Comparison of ENCODE assay signal across 1 cellular context in genomic region chr9:128005938-128006337, GRCh38.
A peak's percentile ranks its signal among the peaks of the same experiment; 100 is the strongest.
TF ChIP-seq lines count a peak whose summit lies in the region.

No MANE protein-coding gene starts in this region.

TF ChIP-seq in HepG2, 621 proteins besides CTCF, POLR2A, EP300 and RAD21 (continued from another document and continues in another):
- TF ChIP-seq ZNF704 (CRISPR knock-in tag; IDR thresholded peaks at IDR 0.05; ENCODE audit: borderline replicate concordance), result no peak
- TF ChIP-seq NFKBIZ (CRISPR knock-in tag; IDR thresholded peaks at IDR 0.05), result 0 out of 2 replicates have a peak, but pooled peaks have one; percentile 26
- TF ChIP-seq FOXJ3 (CRISPR knock-in tag; IDR thresholded peaks at IDR 0.05; ENCODE audit: borderline replicate concordance), result no peak
- TF ChIP-seq HOXA7 (CRISPR knock-in tag; IDR thresholded peaks at IDR 0.05), result no peak
- TF ChIP-seq BHLHE40 (IDR thresholded peaks at IDR 0.05; ENCODE audit: low read length), result no peak
- no peak for TF ChIP-seq GABPA (IDR thresholded peaks at IDR 0.05; ENCODE audit: low read depth, low read length)
- TF ChIP-seq GABPA (CRISPR knock-in tag; IDR thresholded peaks at IDR 0.05; ENCODE audit: low read depth), result peak; percentile 27; the same call in 1 of the 2 replicates
- TF ChIP-seq MLXIP (CRISPR knock-in tag; IDR thresholded peaks at IDR 0.05; ENCODE audit: borderline replicate concordance), result no peak
- no peak for TF ChIP-seq ZFP1 (CRISPR knock-in tag; IDR thresholded peaks at IDR 0.05)
- no peak for TF ChIP-seq ASH2L (IDR thresholded peaks at IDR 0.05; ENCODE audit: insufficient read length, low read depth, low read length)
- TF ChIP-seq ZMYM4 (CRISPR knock-in tag; IDR thresholded peaks at IDR 0.05), result no peak
- TF ChIP-seq ZNF552 (CRISPR knock-in tag; IDR thresholded peaks at IDR 0.05; ENCODE audit: borderline replicate concordance), result no peak
- peak; percentile 65; the same call in 1 of the 2 replicates for TF ChIP-seq SALL1 (CRISPR knock-in tag; IDR thresholded peaks at IDR 0.05)
- TF ChIP-seq HOXA9 (CRISPR knock-in tag; IDR thresholded peaks at IDR 0.05; ENCODE audit: borderline replicate concordance), result no peak
- peak; percentile 49; the same call in 1 of the 2 replicates for TF ChIP-seq FOXO1 (CRISPR knock-in tag; IDR thresholded peaks at IDR 0.05)
- no peak for TF ChIP-seq ZEB1 (IDR thresholded peaks at IDR 0.05; ENCODE audit: insufficient replicate concordance, low read depth)
- TF ChIP-seq HOXA3 (CRISPR knock-in tag; IDR thresholded peaks at IDR 0.05), result no peak
- TF ChIP-seq SATB2 (CRISPR knock-in tag; IDR thresholded peaks at IDR 0.05), result 0 out of 2 replicates have a peak, but pooled peaks have one; percentile 0
- TF ChIP-seq MATR3 (CRISPR knock-in tag; IDR thresholded peaks at IDR 0.05), result no peak
- TF ChIP-seq SP5 (CRISPR knock-in tag; IDR thresholded peaks at IDR 0.05; ENCODE audit: borderline replicate concordance, low read depth), result 0 out of 2 replicates have a peak, but pooled peaks have one; percentile 22
- no peak for TF ChIP-seq JARID2 (CRISPR knock-in tag; IDR thresholded peaks at IDR 0.05; ENCODE audit: insufficient replicate concordance)
- no peak for TF ChIP-seq SIN3B (IDR thresholded peaks at IDR 0.05; ENCODE audit: low read length)
- TF ChIP-seq ETV6 (CRISPR knock-in tag; conservative IDR thresholded peaks at IDR 0.05), result no peak
- no peak for TF ChIP-seq MAFK (conservative IDR thresholded peaks at IDR 0.05 in 1 of 2, IDR thresholded peaks at IDR 0.05 in 1 of 2; ENCODE audit: low read length in 2 of 2)
- TF ChIP-seq KMT2A (CRISPR knock-in tag; IDR thresholded peaks at IDR 0.05), result no peak
- TF ChIP-seq ATM (IDR thresholded peaks at IDR 0.05; ENCODE audit: borderline replicate concordance), result no peak
- TF ChIP-seq, protein P1, sequence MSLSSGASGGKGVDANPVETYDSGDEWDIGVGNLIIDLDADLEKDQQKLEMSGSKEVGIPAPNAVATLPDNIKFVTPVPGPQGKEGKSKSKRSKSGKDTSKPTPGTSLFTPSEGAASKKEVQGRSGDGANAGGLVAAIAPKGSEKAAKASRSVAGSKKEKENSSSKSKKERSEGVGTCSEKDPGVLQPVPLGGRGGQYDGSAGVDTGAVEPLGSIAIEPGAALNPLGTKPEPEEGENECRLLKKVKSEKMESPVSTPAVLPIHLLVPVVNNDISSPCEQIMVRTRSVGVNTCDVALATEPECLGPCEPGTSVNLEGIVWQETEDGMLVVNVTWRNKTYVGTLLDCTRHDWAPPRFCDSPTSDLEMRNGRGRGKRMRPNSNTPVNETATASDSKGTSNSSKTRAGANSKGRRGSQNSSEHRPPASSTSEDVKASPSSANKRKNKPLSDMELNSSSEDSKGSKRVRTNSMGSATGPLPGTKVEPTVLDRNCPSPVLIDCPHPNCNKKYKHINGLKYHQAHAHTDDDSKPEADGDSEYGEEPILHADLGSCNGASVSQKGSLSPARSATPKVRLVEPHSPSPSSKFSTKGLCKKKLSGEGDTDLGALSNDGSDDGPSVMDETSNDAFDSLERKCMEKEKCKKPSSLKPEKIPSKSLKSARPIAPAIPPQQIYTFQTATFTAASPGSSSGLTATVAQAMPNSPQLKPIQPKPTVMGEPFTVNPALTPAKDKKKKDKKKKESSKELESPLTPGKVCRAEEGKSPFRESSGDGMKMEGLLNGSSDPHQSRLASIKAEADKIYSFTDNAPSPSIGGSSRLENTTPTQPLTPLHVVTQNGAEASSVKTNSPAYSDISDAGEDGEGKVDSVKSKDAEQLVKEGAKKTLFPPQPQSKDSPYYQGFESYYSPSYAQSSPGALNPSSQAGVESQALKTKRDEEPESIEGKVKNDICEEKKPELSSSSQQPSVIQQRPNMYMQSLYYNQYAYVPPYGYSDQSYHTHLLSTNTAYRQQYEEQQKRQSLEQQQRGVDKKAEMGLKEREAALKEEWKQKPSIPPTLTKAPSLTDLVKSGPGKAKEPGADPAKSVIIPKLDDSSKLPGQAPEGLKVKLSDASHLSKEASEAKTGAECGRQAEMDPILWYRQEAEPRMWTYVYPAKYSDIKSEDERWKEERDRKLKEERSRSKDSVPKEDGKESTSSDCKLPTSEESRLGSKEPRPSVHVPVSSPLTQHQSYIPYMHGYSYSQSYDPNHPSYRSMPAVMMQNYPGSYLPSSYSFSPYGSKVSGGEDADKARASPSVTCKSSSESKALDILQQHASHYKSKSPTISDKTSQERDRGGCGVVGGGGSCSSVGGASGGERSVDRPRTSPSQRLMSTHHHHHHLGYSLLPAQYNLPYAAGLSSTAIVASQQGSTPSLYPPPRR (CRISPR knock-in tag; IDR thresholded peaks at IDR 0.05; ENCODE audit: borderline replicate concordance), result no peak
- TF ChIP-seq ONECUT2 (CRISPR knock-in tag; IDR thresholded peaks at IDR 0.05), result no peak
- TF ChIP-seq, protein P2, sequence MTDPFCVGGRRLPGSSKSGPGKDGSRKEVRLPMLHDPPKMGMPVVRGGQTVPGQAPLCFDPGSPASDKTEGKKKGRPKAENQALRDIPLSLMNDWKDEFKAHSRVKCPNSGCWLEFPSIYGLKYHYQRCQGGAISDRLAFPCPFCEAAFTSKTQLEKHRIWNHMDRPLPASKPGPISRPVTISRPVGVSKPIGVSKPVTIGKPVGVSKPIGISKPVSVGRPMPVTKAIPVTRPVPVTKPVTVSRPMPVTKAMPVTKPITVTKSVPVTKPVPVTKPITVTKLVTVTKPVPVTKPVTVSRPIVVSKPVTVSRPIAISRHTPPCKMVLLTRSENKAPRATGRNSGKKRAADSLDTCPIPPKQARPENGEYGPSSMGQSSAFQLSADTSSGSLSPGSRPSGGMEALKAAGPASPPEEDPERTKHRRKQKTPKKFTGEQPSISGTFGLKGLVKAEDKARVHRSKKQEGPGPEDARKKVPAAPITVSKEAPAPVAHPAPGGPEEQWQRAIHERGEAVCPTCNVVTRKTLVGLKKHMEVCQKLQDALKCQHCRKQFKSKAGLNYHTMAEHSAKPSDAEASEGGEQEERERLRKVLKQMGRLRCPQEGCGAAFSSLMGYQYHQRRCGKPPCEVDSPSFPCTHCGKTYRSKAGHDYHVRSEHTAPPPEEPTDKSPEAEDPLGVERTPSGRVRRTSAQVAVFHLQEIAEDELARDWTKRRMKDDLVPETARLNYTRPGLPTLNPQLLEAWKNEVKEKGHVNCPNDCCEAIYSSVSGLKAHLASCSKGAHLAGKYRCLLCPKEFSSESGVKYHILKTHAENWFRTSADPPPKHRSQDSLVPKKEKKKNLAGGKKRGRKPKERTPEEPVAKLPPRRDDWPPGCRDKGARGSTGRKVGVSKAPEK (CRISPR knock-in tag; IDR thresholded peaks at IDR 0.05; ENCODE audit: borderline replicate concordance), result no peak
- no peak for TF ChIP-seq ZNF816 (CRISPR knock-in tag; IDR thresholded peaks at IDR 0.05; ENCODE audit: borderline replicate concordance)
- no peak for TF ChIP-seq SP2 (CRISPR knock-in tag; IDR thresholded peaks at IDR 0.05)
- TF ChIP-seq SRY (CRISPR knock-in tag; IDR thresholded peaks at IDR 0.05), result no peak
- TF ChIP-seq SMC3 (IDR thresholded peaks at IDR 0.05; ENCODE audit: low read length), result no peak
- peak; percentile 64; the same call in 1 of the 2 replicates for TF ChIP-seq ZNF580 (CRISPR knock-in tag; IDR thresholded peaks at IDR 0.05; ENCODE audit: borderline replicate concordance, low read depth)
- no peak for TF ChIP-seq ZNF7 (CRISPR knock-in tag; IDR thresholded peaks at IDR 0.05)
- peak; percentile 49; the same call in 1 of the 2 replicates for TF ChIP-seq POGZ (CRISPR knock-in tag; IDR thresholded peaks at IDR 0.05)
- peak; percentile 66 for TF ChIP-seq HDAC1 (CRISPR knock-in tag; IDR thresholded peaks at IDR 0.05)
- TF ChIP-seq GABPB1 (CRISPR knock-in tag; IDR thresholded peaks at IDR 0.05), result peak; percentile 71
- TF ChIP-seq, protein P3, sequence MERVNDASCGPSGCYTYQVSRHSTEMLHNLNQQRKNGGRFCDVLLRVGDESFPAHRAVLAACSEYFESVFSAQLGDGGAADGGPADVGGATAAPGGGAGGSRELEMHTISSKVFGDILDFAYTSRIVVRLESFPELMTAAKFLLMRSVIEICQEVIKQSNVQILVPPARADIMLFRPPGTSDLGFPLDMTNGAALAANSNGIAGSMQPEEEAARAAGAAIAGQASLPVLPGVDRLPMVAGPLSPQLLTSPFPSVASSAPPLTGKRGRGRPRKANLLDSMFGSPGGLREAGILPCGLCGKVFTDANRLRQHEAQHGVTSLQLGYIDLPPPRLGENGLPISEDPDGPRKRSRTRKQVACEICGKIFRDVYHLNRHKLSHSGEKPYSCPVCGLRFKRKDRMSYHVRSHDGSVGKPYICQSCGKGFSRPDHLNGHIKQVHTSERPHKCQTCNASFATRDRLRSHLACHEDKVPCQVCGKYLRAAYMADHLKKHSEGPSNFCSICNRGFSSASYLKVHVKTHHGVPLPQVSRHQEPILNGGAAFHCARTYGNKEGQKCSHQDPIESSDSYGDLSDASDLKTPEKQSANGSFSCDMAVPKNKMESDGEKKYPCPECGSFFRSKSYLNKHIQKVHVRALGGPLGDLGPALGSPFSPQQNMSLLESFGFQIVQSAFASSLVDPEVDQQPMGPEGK (CRISPR knock-in tag; IDR thresholded peaks at IDR 0.05), result peak; percentile 31; the same call in 1 of the 2 replicates
- no peak for TF ChIP-seq RBM22 (optimal IDR thresholded peaks at IDR 0.05; ENCODE audit: low read length)
- TF ChIP-seq ZIK1 (CRISPR knock-in tag; IDR thresholded peaks at IDR 0.05; ENCODE audit: borderline replicate concordance, low read depth), result no peak
- no peak for TF ChIP-seq BORCS8-MEF2B (CRISPR knock-in tag; IDR thresholded peaks at IDR 0.05)
- TF ChIP-seq NR2F2 (IDR thresholded peaks at IDR 0.05; ENCODE audit: borderline replicate concordance, low read depth), result no peak
- TF ChIP-seq, protein P4, sequence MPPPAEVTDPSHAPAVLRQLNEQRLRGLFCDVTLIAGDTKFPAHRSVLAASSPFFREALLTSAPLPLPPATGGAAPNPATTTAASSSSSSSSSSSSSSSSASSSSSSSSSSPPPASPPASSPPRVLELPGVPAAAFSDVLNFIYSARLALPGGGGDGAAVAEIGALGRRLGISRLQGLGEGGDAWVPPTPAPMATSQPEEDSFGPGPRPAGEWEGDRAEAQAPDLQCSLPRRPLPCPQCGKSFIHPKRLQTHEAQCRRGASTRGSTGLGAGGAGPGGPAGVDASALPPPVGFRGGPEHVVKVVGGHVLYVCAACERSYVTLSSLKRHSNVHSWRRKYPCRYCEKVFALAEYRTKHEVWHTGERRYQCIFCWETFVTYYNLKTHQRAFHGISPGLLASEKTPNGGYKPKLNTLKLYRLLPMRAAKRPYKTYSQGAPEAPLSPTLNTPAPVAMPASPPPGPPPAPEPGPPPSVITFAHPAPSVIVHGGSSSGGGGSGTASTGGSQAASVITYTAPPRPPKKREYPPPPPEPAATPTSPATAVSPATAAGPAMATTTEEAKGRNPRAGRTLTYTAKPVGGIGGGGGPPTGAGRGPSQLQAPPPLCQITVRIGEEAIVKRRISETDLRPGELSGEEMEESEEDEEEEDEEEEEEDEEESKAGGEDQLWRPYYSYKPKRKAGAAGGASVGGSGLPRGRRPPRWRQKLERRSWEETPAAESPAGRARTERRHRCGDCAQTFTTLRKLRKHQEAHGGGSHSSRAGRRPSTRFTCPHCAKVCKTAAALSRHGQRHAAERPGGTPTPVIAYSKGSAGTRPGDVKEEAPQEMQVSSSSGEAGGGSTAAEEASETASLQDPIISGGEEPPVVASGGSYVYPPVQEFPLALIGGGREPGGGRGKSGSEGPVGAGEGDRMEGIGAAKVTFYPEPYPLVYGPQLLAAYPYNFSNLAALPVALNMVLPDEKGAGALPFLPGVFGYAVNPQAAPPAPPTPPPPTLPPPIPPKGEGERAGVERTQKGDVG (CRISPR knock-in tag; IDR thresholded peaks at IDR 0.05; ENCODE audit: borderline replicate concordance), result no peak
- no peak for TF ChIP-seq DNMT3B (CRISPR knock-in tag; conservative IDR thresholded peaks at IDR 0.05)
- no peak for TF ChIP-seq ARID3A (IDR thresholded peaks at IDR 0.05; ENCODE audit: low read depth, low read length)
- peak; percentile 37; the same call in 1 of the 2 replicates for TF ChIP-seq MIER3 (CRISPR knock-in tag; IDR thresholded peaks at IDR 0.05; ENCODE audit: borderline replicate concordance)
- no peak for TF ChIP-seq ZNF766 (CRISPR knock-in tag; IDR thresholded peaks at IDR 0.05; ENCODE audit: borderline replicate concordance)
